ENCODE assay signal across 22 cellular contexts in genomic region chr1:27940870-27941269, GRCh38. TPM values are rescaled to one million over a fixed set of nuclear protein-coding genes. Genes with fewer than 3 reads are reported as not detected.
DNase-seq lines count a peak whose midpoint lies in the region; ATAC-seq and TF ChIP-seq lines count a peak whose summit lies in the region.
"Had no signal": no experiment of that assay in that cellular context is flagged by ENCODE, and none has a peak within 500 bp of the region (broad histone marks: within the 10 kb centered on the region; RNA-seq: fewer than 3 reads in every experiment).

No MANE protein-coding gene starts in this region.

- H4K8ac ChIP-seq in mesendoderm (ENCODE audit: low read depth, low read length), result no peak overlapping the region

- H3K4ac ChIP-seq in mesendoderm (ENCODE audit: low read depth, low read length), result no peak overlapping the region

- peaks cover 20% of the 10 kb centered on the region for H3K4me1 ChIP-seq in CD4-positive, CD25-positive, alpha-beta regulatory T cell (ENCODE audit: control insufficient read depth, insufficient read depth, low read length, poor library complexity, severe bottlenecking)
- H3K4me1 ChIP-seq in PC-3 (ENCODE audit: insufficient read depth, low read length) (peaks cover 4% of the 10 kb centered on the region; the same call in 1 of the 2 replicates), mesendoderm (ENCODE audit: control insufficient read depth, low read depth, low read length) (peaks cover 2% of the 10 kb centered on the region)
- H3K4me1 ChIP-seq: gastrocnemius medialis, Peyer's patch had no signal

- DNase-seq in NCI-H524 (lab: John Stamatoyannopoulos, UW), result peak; percentile 1 to 30
- no peak for DNase-seq in NCI-H524 treated with DMSO at 0.1 percent for 48 hours (lab: John Stamatoyannopoulos, UW)
- no peak for DNase-seq in CD4-positive, CD25-positive, alpha-beta regulatory T cell
- no peak for DNase-seq in T-cell
- DNase-seq in naive thymus-derived CD8-positive, alpha-beta T cell, result no peak
- no peak for DNase-seq in PC-3
- DNase-seq in mesendoderm, result no peak
- DNase-seq: gastrocnemius medialis, NCI-H1105, pancreas, SHP77 treated with DMSO at 0.1 percent for 48 hours, T1000 had no signal

- CTCF ChIA-PET in T-cell (lab: Charles Lee), result interaction anchor here (0.6 to 2.1 kb wide), 7 partner anchors 36 to 268 kb away, joined by 3 to 28 read pairs (median 4); no protein-coding TSS in a partner anchor
- CTCF ChIA-PET in PC-3 (lab: Charles Lee), result no interaction called here

- H3K79me2 ChIP-seq in PC-3 (ENCODE audit: low read length) (no peaks in the 10 kb centered on the region), mesendoderm (ENCODE audit: control insufficient read depth, insufficient read depth, low read length) (no peaks in the 10 kb centered on the region)

- ATAC-seq in CD4-positive, CD25-positive, alpha-beta regulatory T cell (ENCODE audit: low read depth in 2 of 2), result no peak
- ATAC-seq in T-cell (replicated peaks in 1 of 4) (no peak), PC-3 (no peak), HG03432 (IDR thresholded peaks at IDR 0.05; ENCODE audit: unreplicated experiment) (no peak)
- ATAC-seq in naive thymus-derived CD8-positive, alpha-beta T cell, result no peak
- ATAC-seq: gastrocnemius medialis had no signal

- no peak overlapping the region for H2BK5ac ChIP-seq in mesendoderm (ENCODE audit: low read length)

- peaks cover 8 to 54% (median 23%) of the 10 kb centered on the region in 4 donors for H3K4me1 Mint-ChIP-seq in CD4-positive, CD25-positive, alpha-beta regulatory T cell
- peaks cover 24 to 46% (median 43%) of the 10 kb centered on the region in 3 donors for H3K4me1 Mint-ChIP-seq in T-cell
- H3K4me1 Mint-ChIP-seq in naive thymus-derived CD8-positive, alpha-beta T cell, result peaks cover 5 to 47% (median 23%) of the 10 kb centered on the region in 4 donors

- no peaks in the 10 kb centered on the region for H3K36me3 Mint-ChIP-seq in CD4-positive, CD25-positive, alpha-beta regulatory T cell
- no peaks in the 10 kb centered on the region for H3K36me3 Mint-ChIP-seq in T-cell
- H3K36me3 Mint-ChIP-seq in naive thymus-derived CD8-positive, alpha-beta T cell, result no peaks in the 10 kb centered on the region

- no peak overlapping the region for H2AFZ ChIP-seq in PC-3 (ENCODE audit: low read length)

- no peaks in the 10 kb centered on the region for H3K79me1 ChIP-seq in mesendoderm (ENCODE audit: low read length)

- no TSS peak for BruUV-seq in PC-3 (replicated peaks; lab: Mats Ljungman, UMichigan)

- TF ChIP-seq CTCF in PC-3 (conservative IDR thresholded peaks at IDR 0.05; ENCODE audit: low read depth, low read length), result no peak

- no peak overlapping the region for H2AK5ac ChIP-seq in mesendoderm (ENCODE audit: low read length)

- H2BK120ac ChIP-seq in mesendoderm (ENCODE audit: low read depth, low read length), result no peak overlapping the region

- H3K9ac ChIP-seq in PC-3 (ENCODE audit: low read length) (no peak overlapping the region), mesendoderm (ENCODE audit: low read length) (no peak overlapping the region)

- H3K9me3 Mint-ChIP-seq in CD4-positive, CD25-positive, alpha-beta regulatory T cell, result no peaks in the 10 kb centered on the region
- H3K9me3 Mint-ChIP-seq in T-cell, result no peaks in the 10 kb centered on the region
- no peaks in the 10 kb centered on the region for H3K9me3 Mint-ChIP-seq in naive thymus-derived CD8-positive, alpha-beta T cell
- H3K9me3 Mint-ChIP-seq: activated T-cell treated with anti-CD3 and anti-CD28 coated beads, Interleukin-2, amount 50 U/mL, for 24 hours had no signal

- H3K23ac ChIP-seq in mesendoderm (ENCODE audit: low read length), result no peak overlapping the region

- H3K9me2 ChIP-seq in PC-3 (replicated peaks; ENCODE audit: low read length), result no peaks in the 10 kb centered on the region

- H3K4me3 Mint-ChIP-seq in CD4-positive, CD25-positive, alpha-beta regulatory T cell, result no peak overlapping the region
- H3K4me3 Mint-ChIP-seq in T-cell, result no peak overlapping the region
- H3K4me3 Mint-ChIP-seq in naive thymus-derived CD8-positive, alpha-beta T cell, result no peak overlapping the region
- H3K4me3 Mint-ChIP-seq: activated T-cell treated with anti-CD3 and anti-CD28 coated beads, Interleukin-2, amount 50 U/mL, for 24 hours had no signal

- H2BK15ac ChIP-seq in mesendoderm (replicated peaks; ENCODE audit: low read depth), result no peak overlapping the region

- no peak overlapping the region for H3K18ac ChIP-seq in mesendoderm (ENCODE audit: low read length)

- H3K27me3 ChIP-seq in CD4-positive, CD25-positive, alpha-beta regulatory T cell (ENCODE audit: control insufficient read depth, insufficient read depth, low read length), result no peaks in the 10 kb centered on the region
- H3K27me3 ChIP-seq in PC-3 (ENCODE audit: low read length), result no peaks in the 10 kb centered on the region
- H3K27me3 ChIP-seq in mesendoderm (ENCODE audit: insufficient read depth, low read length, poor library complexity), result no peaks in the 10 kb centered on the region
- H3K27me3 ChIP-seq: pancreas, Peyer's patch had no signal

- POLR2A ChIA-PET in T-cell (lab: Charles Lee), result interaction anchor here in 1 of 2 donors (0.5 kb wide), 1 partner anchor 21 kb away, joined by 16 read pairs; no protein-coding TSS in a partner anchor
- POLR2A ChIA-PET in naive thymus-derived CD8-positive, alpha-beta T cell (lab: Charles Lee), result interaction anchor here (0.5 to 3.0 kb wide), 6 partner anchors 14 to 83 kb away, joined by 3 to 10 read pairs (median 5); partner anchors contain the start of gene XKR8
- POLR2A ChIA-PET in PC-3 (lab: Charles Lee; ENCODE audit: unreplicated experiment), result no interaction called here

- no peak overlapping the region for H4K5ac ChIP-seq in mesendoderm (ENCODE audit: low read length)

- H3K36me3 ChIP-seq in CD4-positive, CD25-positive, alpha-beta regulatory T cell (ENCODE audit: control insufficient read depth, insufficient read depth, low read length), result no peaks in the 10 kb centered on the region
- H3K36me3 ChIP-seq in PC-3 (ENCODE audit: low read depth, low read length) (no peaks in the 10 kb centered on the region), mesendoderm (ENCODE audit: control insufficient read depth, insufficient read depth, low read length) (no peaks in the 10 kb centered on the region)
- H3K36me3 ChIP-seq: gastrocnemius medialis, pancreas, Peyer's patch had no signal

- intact Hi-C loops in PC-3 (cut with micrococcal nuclease), result no loop called here

- no peak overlapping the region for H3K56ac ChIP-seq in mesendoderm (ENCODE audit: low read length)

- peak overlapping the region; percentile 35 for H3K27ac ChIP-seq in CD4-positive, CD25-positive, alpha-beta regulatory T cell (ENCODE audit: insufficient read depth, low read length, poor library complexity, severe bottlenecking)
- H3K27ac ChIP-seq in PC-3 (ENCODE audit: low read length) (no peak overlapping the region), mesendoderm (ENCODE audit: low read depth, low read length) (no peak overlapping the region)
- H3K27ac ChIP-seq: 22Rv1, gastrocnemius medialis, pancreas, Peyer's patch, VCaP had no signal

- H3K27ac Mint-ChIP-seq in CD4-positive, CD25-positive, alpha-beta regulatory T cell, result peak overlapping the region; percentile 48 to 91 (median 90)
- H3K27ac Mint-ChIP-seq in T-cell, result peak overlapping the region; percentile 77 to 79
- H3K27ac Mint-ChIP-seq in naive thymus-derived CD8-positive, alpha-beta T cell, result peak overlapping the region in 8 of 10 donors; percentile 34 to 94 (median 79)

- no peaks in the 10 kb centered on the region for H3K9me3 ChIP-seq in CD4-positive, CD25-positive, alpha-beta regulatory T cell (ENCODE audit: control insufficient read depth in 2 of 2, low read length in 2 of 2)
- H3K9me3 ChIP-seq in PC-3 (ENCODE audit: low read length), result no peaks in the 10 kb centered on the region
- H3K9me3 ChIP-seq: gastrocnemius medialis, mucosa of descending colon, pancreas, Peyer's patch had no signal

- no peak overlapping the region for H3K4me3 ChIP-seq in CD4-positive, CD25-positive, alpha-beta regulatory T cell (ENCODE audit: low read depth, low read length)
- H3K4me3 ChIP-seq in PC-3 (ENCODE audit: low read length) (no peak overlapping the region), mesendoderm (ENCODE audit: low read length) (no peak overlapping the region)
- H3K4me3 ChIP-seq: gastrocnemius medialis, lung, mucosa of descending colon, pancreas, Peyer's patch had no signal

- peaks cover 11% of the 10 kb centered on the region for H3K27me3 Mint-ChIP-seq in CD4-positive, CD25-positive, alpha-beta regulatory T cell
- H3K27me3 Mint-ChIP-seq in T-cell, result peaks cover under 1 to 1% of the 10 kb centered on the region in 2 donors
- H3K27me3 Mint-ChIP-seq in naive thymus-derived CD8-positive, alpha-beta T cell, result peaks cover 0 to 2% (median under 1%) of the 10 kb centered on the region in 5 donors

- H3K4me2 ChIP-seq in PC-3 (ENCODE audit: low read length) (no peak overlapping the region), mesendoderm (ENCODE audit: low read length) (no peak overlapping the region)

- H3F3A ChIP-seq in PC-3 (ENCODE audit: low read length, unreplicated experiment), result no peaks in the 10 kb centered on the region

- no CpG with 5 or more reads among the region's 5 CpGs for WGBS in mesendoderm (ENCODE audit: extremely low coverage, insufficient coverage, low lambda C conversion rate)

- no peaks in the 10 kb centered on the region for H4K20me1 ChIP-seq in PC-3 (ENCODE audit: low read length)

RNA-seq across cellular contexts. Expression of gene SMPDL3B, which starts 6.1 kb away (rescaled TPM):
- 0.32 TPM for total RNA-seq in CD4-positive, CD25-positive, alpha-beta regulatory T cell
- under 1 TPM in 2 of 4 donors, not detected in 2; 0.24 to 0.50 TPM for polyA plus RNA-seq in CD4-positive, CD25-positive, alpha-beta regulatory T cell
- total RNA-seq in T-cell (under 1 TPM in 4 of 5 donors, not detected in 1; 0.22 to 0.44 (median 0.33) TPM), PC-3 (2014; rRNA removed) (19.6 and 25.7 TPM in 2 replicates)
- total RNA-seq in naive thymus-derived CD8-positive, alpha-beta T cell, result not detected
- polyA plus RNA-seq in naive thymus-derived CD8-positive, alpha-beta T cell, result under 1 TPM in 1 of 3 donors, not detected in 2; 0.16 TPM
- 29.1 TPM for polyA plus RNA-seq in mesendoderm (2013, experiment 1 of 2)
- polyA plus RNA-seq in mesendoderm (2013, experiment 2 of 2), result 29.1 TPM
- total RNA-seq: endothelial cell of umbilical vein had no signal
- polyA plus RNA-seq: fibroblast of lung, neural cell had no signal

RNA-seq across cellular contexts. Expression of gene XKR8, which starts 18.9 kb away (rescaled TPM):
- 9.1 TPM for total RNA-seq in CD4-positive, CD25-positive, alpha-beta regulatory T cell
- 10 to 100 TPM; 10.3 to 20.3 (median 17.9) TPM for polyA plus RNA-seq in CD4-positive, CD25-positive, alpha-beta regulatory T cell
- total RNA-seq in T-cell (10 to 100 TPM in 3 of 5 donors, 1 to 10 TPM in 2; 7.7 to 18.3 (median 14.4) TPM), PC-3 (2014; rRNA removed) (6.9 and 8.2 TPM in 2 replicates)
- total RNA-seq in naive thymus-derived CD8-positive, alpha-beta T cell, result 1 to 10 TPM; 8.3 to 8.8 TPM
- polyA plus RNA-seq in naive thymus-derived CD8-positive, alpha-beta T cell, result 10 to 100 TPM in 2 of 3 donors, 1 to 10 TPM in 1; 7.2 to 14.4 (median 13.2) TPM
- 11.4 TPM for polyA plus RNA-seq in mesendoderm (2013, experiment 1 of 2)
- polyA plus RNA-seq in mesendoderm (2013, experiment 2 of 2), result 10.9 TPM
- polyA plus RNA-seq: neural cell had no signal

RNA-seq across cellular contexts. Expression of gene RPA2, which starts 26.5 kb away (rescaled TPM):
- 36.6 TPM for total RNA-seq in CD4-positive, CD25-positive, alpha-beta regulatory T cell
- 100 to 1,000 TPM; 199 to 237 (median 206) TPM for polyA plus RNA-seq in CD4-positive, CD25-positive, alpha-beta regulatory T cell
- 10 to 100 TPM; 36.1 to 68.9 (median 53.5) TPM for total RNA-seq in T-cell
- total RNA-seq in naive thymus-derived CD8-positive, alpha-beta T cell, result 10 to 100 TPM; 66.6 to 78.6 TPM
- 100 to 1,000 TPM; 213 to 229 (median 215) TPM for polyA plus RNA-seq in naive thymus-derived CD8-positive, alpha-beta T cell
- 139 and 171 TPM in 2 replicates for total RNA-seq in PC-3 (2014; rRNA removed)
- 42.2 TPM for polyA plus RNA-seq in mesendoderm (2013, experiment 1 of 2)
- polyA plus RNA-seq in mesendoderm (2013, experiment 2 of 2), result 43.2 TPM

Comparison
In these comparisons a context has a peak if more than half of its experiments do, and no peak if none do; other contexts are left out.
1. DNase-seq: peak in NCI-H524 (2 of 2); none in NCI-H524 treated with DMSO at 0.1 percent for 48 hours (single experiment), CD4-positive, CD25-positive, alpha-beta regulatory T cell (0 of 3), T-cell (0 of 34), naive thymus-derived CD8-positive, alpha-beta T cell (0 of 10), PC-3 (single experiment) and mesendoderm (single experiment).
2. RNA of gene SMPDL3B, which starts 6.1 kb away (total RNA-seq): 19.6 to 25.7 TPM in PC-3; 0.32 TPM in CD4-positive, CD25-positive, alpha-beta regulatory T cell (single experiment), 0.22 to 0.44 TPM in T-cell and not detected in naive thymus-derived CD8-positive, alpha-beta T cell; every median in the first group is over 10 times any median in the second.
3. Peak in every context shown above with its lines, with median percentiles within 50 percentile points of each other: H3K27ac Mint-ChIP-seq.